ENCODE assay signal across 8 cellular contexts in the genomic region with DNA sequence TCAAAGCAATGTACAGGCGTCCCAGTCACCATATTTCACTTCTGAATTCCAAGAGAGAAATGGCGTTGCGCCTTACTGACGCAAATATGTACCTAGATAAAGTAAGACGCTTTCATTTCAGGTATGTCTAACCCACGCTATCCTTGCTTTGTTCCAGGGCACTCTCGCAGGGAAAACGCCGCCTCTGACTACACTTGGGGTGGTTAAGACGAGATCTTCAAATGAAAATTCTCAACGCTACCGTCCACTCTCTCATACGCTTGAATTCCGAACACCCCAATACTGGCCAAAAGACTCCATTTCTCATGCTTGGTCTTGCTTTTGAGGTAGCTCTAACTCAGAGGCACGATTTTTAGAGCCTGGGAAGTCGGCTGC. TPM values are rescaled to one million over a fixed set of nuclear protein-coding genes. Genes with fewer than 3 reads are reported as not detected.
DNase-seq lines count a peak whose midpoint lies in the region; ATAC-seq and TF ChIP-seq lines count a peak whose summit lies in the region.

No MANE protein-coding gene starts in this region.

- H3K9me3 ChIP-seq in colonic mucosa = no peaks in the 10 kb centered on the region

- H3K9ac ChIP-seq in colonic mucosa (ENCODE audit: low read depth in 2 of 2, low read length in 2 of 2) = peak overlapping the region; percentile 98

- peaks cover 8% of the 10 kb centered on the region for H3K36me3 Mint-ChIP-seq in mesothelial cell of epicardium

- peak overlapping the region; percentile 96 for H3K27ac ChIP-seq in colonic mucosa
- H3K27ac ChIP-seq in urinary bladder (ENCODE audit: low read depth) = peak overlapping the region; percentile 98

- peak; percentile 1 for ATAC-seq in GM21526 (IDR thresholded peaks at IDR 0.05; ENCODE audit: low FRiP score, unreplicated experiment)

- DNase-seq in DMS53 (lab: John Stamatoyannopoulos, UW) = peak; percentile 83
- DNase-seq in NCI-H446 treated with DMSO at 0.1 percent for 48 hours (lab: John Stamatoyannopoulos, UW) = peak; percentile 52
- DNase-seq in colonic mucosa = no peak
- DNase-seq in mesothelial cell of epicardium (ENCODE audit: low spot score in 2 of 2, unreplicated experiment in 2 of 2) = no peak
- DNase-seq in posterior vena cava (ENCODE audit: low spot score) = no peak
- DNase-seq in retina = no peak

- peaks cover 19% of the 10 kb centered on the region for H3K4me1 Mint-ChIP-seq in mesothelial cell of epicardium

- no peak for TF ChIP-seq CTCF in colonic mucosa (IDR thresholded peaks at IDR 0.05)
- TF ChIP-seq CTCF in mesothelial cell of epicardium (IDR thresholded peaks at IDR 0.05; ENCODE audit: unreplicated experiment) = no peak

- peak overlapping the region; percentile 83 for H3K4me3 ChIP-seq in colonic mucosa
- H3K4me3 ChIP-seq in urinary bladder (ENCODE audit: low read depth, low read length) = peak overlapping the region; percentile 84

- H3K27ac Mint-ChIP-seq in mesothelial cell of epicardium = peak overlapping the region; percentile 100

- H3K27me3 ChIP-seq in colonic mucosa = no peaks in the 10 kb centered on the region

- H3K4me3 Mint-ChIP-seq in mesothelial cell of epicardium = peak overlapping the region; percentile 93

- intact Hi-C loops in colonic mucosa (cut with DNase I) (loop anchor here (2.0 kb wide), 1 partner anchor 96 kb away; a partner anchor contains a TSS), posterior vena cava (cut with DNase I) (no loop called here)

- H3K4me1 ChIP-seq in colonic mucosa = no peaks in the 10 kb centered on the region
- no peaks in the 10 kb centered on the region for H3K4me1 ChIP-seq in urinary bladder (ENCODE audit: insufficient read depth)

- H3K36me3 ChIP-seq in colonic mucosa (no peaks in the 10 kb centered on the region), urinary bladder (ENCODE audit: insufficient read depth) (no peaks in the 10 kb centered on the region)

- under 1% methylated on average over 16 of the region's 16 CpGs for WGBS in urinary bladder

- H3K9me3 Mint-ChIP-seq in mesothelial cell of epicardium = no peaks in the 10 kb centered on the region

- H3K27me3 Mint-ChIP-seq in mesothelial cell of epicardium (ENCODE audit: low read depth) = no peaks in the 10 kb centered on the region

RNA-seq across cellular contexts. Expression of a gene that starts 0.7 kb away (rescaled TPM):
- total RNA-seq in colonic mucosa = 10 to 100 TPM; 49.7 to 62.8 TPM
- total RNA-seq in mesothelial cell of epicardium = 27.2 to 29.0 TPM (median 28.4 TPM) in 3 replicates
- 67.8 TPM for total RNA-seq in urinary bladder
- 32.3 TPM for polyA plus RNA-seq in urinary bladder
- total RNA-seq in posterior vena cava = 10 to 100 TPM; 42.3 to 51.4 TPM

RNA-seq across cellular contexts. Expression of a gene that starts 9.6 kb away (rescaled TPM):
- not detected for total RNA-seq in colonic mucosa
- not detected in 3 replicates for total RNA-seq in mesothelial cell of epicardium
- total RNA-seq in urinary bladder = not detected
- not detected for polyA plus RNA-seq in urinary bladder
- not detected for total RNA-seq in posterior vena cava

RNA-seq across cellular contexts. Expression of a gene that starts 59.8 kb away (rescaled TPM):
- 1 to 10 TPM; 4.0 to 6.5 TPM for total RNA-seq in colonic mucosa
- 45.8 to 50.3 TPM (median 49.9 TPM) in 3 replicates for total RNA-seq in mesothelial cell of epicardium
- total RNA-seq in urinary bladder = 8.7 TPM
- 11.2 TPM for polyA plus RNA-seq in urinary bladder
- total RNA-seq in posterior vena cava = 1 to 10 TPM in 1 of 2 donors, under 1 TPM in 1; 0.67 to 3.1 TPM

Comparison
In these comparisons a context has a peak if more than half of its experiments do, and no peak if none do; other contexts are left out.
1. DNase-seq: peak in DMS53 (single experiment) and NCI-H446 treated with DMSO at 0.1 percent for 48 hours (single experiment); none in colonic mucosa (single experiment), mesothelial cell of epicardium (0 of 2), posterior vena cava (single experiment) and retina (single experiment).